ENCODE assay signal across 8 cellular contexts in the genomic region with DNA sequence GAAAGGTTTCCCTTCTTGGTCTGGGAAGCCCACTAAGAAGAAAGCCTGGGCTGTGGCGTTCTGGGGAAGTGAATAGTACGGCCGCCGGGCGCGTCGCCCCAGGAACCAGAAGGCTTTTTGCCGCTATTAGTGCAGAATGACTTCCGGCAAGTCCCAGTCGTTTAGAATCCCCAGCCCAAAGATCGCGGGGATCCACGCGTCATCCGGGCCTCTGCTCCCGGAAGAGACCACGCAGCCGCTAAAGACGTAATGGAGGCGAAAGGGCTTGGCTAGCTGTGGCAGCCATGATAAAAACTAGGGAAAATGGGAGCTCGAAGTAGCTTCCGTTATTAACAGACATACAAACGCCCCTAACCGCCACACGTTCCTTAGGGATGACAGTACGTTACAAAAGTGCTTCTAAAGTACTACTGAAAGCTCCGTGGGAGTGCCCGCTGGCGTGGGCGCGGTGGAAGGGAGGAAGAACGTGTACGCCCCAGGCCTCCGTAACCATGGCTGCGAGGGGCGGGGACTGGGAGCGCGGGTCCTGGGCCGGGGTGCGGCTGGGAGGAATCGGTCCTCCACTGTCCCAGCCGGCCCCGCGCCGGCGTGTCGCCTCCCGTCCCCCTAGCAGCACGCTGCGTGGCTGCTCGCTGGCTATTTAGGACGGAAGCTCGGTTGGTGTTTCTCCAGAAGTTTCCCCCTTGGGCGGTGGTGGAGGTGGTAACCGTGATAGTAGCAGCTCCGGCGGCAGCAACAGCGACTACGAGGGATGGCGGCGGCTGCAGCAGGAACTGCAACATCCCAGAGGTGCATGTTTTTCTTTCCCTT. TPM values are rescaled to one million over a fixed set of nuclear protein-coding genes. Genes with fewer than 3 reads are reported as not detected.
DNase-seq lines count a peak whose midpoint lies in the region; TF ChIP-seq lines count a peak whose summit lies in the region.

A gene (plus strand): TSS at position 667 of the 810 bp plus-strand sequence. CDS start 85 bp downstream, at position 752.

- no peak within 1 kb of the TSS for H3K27ac Mint-ChIP-seq in HFFc6
- no peak within 1 kb of the TSS for H3K27ac Mint-ChIP-seq in activated naive CD4-positive, alpha-beta T cell treated with anti-CD3 and anti-CD28 coated beads for 36 hours

- peak; percentile 81; the same call in 1 of the 2 replicates for TF ChIP-seq CTCF in HFFc6 (IDR thresholded peaks at IDR 0.05)
- TF ChIP-seq CTCF in suprapubic skin (IDR thresholded peaks at IDR 0.05): peak in 1 of 2 donors; percentile 78

- TF ChIP-seq EP300 in suprapubic skin (IDR thresholded peaks at IDR 0.05): no peak

- H3K27me3 Mint-ChIP-seq in HFFc6 (ENCODE audit: insufficient read depth): no peaks in the 10 kb centered on the region
- H3K27me3 Mint-ChIP-seq in activated naive CD4-positive, alpha-beta T cell treated with anti-CD3 and anti-CD28 coated beads for 36 hours (ENCODE audit: low read depth): no peaks in the 10 kb centered on the region

- H3K4me1 Mint-ChIP-seq in HFFc6 (ENCODE audit: low read depth): peaks cover 9% of the 10 kb centered on the region
- peaks cover 14% of the 10 kb centered on the region for H3K4me1 Mint-ChIP-seq in activated naive CD4-positive, alpha-beta T cell treated with anti-CD3 and anti-CD28 coated beads for 36 hours (ENCODE audit: low read depth)

- CTCF ChIA-PET in activated naive CD4-positive, alpha-beta T cell treated with anti-CD3 and anti-CD28 coated beads for 36 hours (lab: Charles Lee): interaction anchor here (0.7 to 2.5 kb wide), 9 partner anchors 8 to 201 kb away, joined by 3 to 15 read pairs (median 3); no protein-coding TSS in a partner anchor

- H3K27me3 ChIP-seq in suprapubic skin: no peaks in the 10 kb centered on the region

- peak within 1 kb of the TSS; percentile 97 for H3K4me3 ChIP-seq in GM08714 (ENCODE audit: low read length)
- peak within 1 kb of the TSS; percentile 69 for H3K4me3 ChIP-seq in suprapubic skin

- H3K4me3 Mint-ChIP-seq in HFFc6: no peak within 1 kb of the TSS
- no peak within 1 kb of the TSS for H3K4me3 Mint-ChIP-seq in activated naive CD4-positive, alpha-beta T cell treated with anti-CD3 and anti-CD28 coated beads for 36 hours

- peaks cover 4% of the 10 kb centered on the region for H3K36me3 ChIP-seq in suprapubic skin

- H3K27ac ChIP-seq in suprapubic skin: peak within 1 kb of the TSS; percentile 97

- under 1% methylated on average over 45 of the region's 61 CpGs for WGBS in suprapubic skin

- peaks cover 29% of the 10 kb centered on the region for H3K36me3 Mint-ChIP-seq in HFFc6 (ENCODE audit: low read depth)
- H3K36me3 Mint-ChIP-seq in activated naive CD4-positive, alpha-beta T cell treated with anti-CD3 and anti-CD28 coated beads for 36 hours (ENCODE audit: low read depth): peaks cover 14% of the 10 kb centered on the region

- intact Hi-C loops in activated naive CD4-positive, alpha-beta T cell treated with anti-CD3 and anti-CD28 coated beads for 36 hours (cut with micrococcal nuclease): loop anchor here (1.0 to 5.0 kb wide), 9 partner anchors 35 to 1199 kb away; a partner anchor contains a TSS

- H3K9me3 ChIP-seq in suprapubic skin: no peaks in the 10 kb centered on the region

- peak in 1 of 2 donors; percentile 69 for TF ChIP-seq POLR2A in suprapubic skin (IDR thresholded peaks at IDR 0.05)

- DNase-seq in HFFc6: peak; percentile 99
- peak; percentile 97 for DNase-seq in NAMALWA (ENCODE audit: low spot score)
- DNase-seq in SK-N-DZ (ENCODE audit: low spot score): peak; percentile 98
- peak; percentile 95 for DNase-seq in activated naive CD4-positive, alpha-beta T cell treated with anti-CD3 and anti-CD28 coated beads for 36 hours
- peak; percentile 89 for DNase-seq in germinal center (ENCODE audit: low spot score)
- DNase-seq in non-pigmented ciliary epithelial cell (ENCODE audit: low read depth): peak; percentile 87
- peak; percentile 97 to 98 for DNase-seq in suprapubic skin (ENCODE audit: low spot score in 2 of 2)

- H3K4me1 ChIP-seq in suprapubic skin: peaks cover 36% of the 10 kb centered on the region

- H3K9me3 Mint-ChIP-seq in HFFc6: no peaks in the 10 kb centered on the region
- no peaks in the 10 kb centered on the region for H3K9me3 Mint-ChIP-seq in activated naive CD4-positive, alpha-beta T cell treated with anti-CD3 and anti-CD28 coated beads for 36 hours

RNA-seq across cellular contexts. Expression of the gene that starts here (rescaled TPM):
- 10 to 100 TPM; 66.0 to 83.5 (median 67.8) TPM for total RNA-seq in HFFc6 (2021; fragmentation: NEBNext Ultra II Directional; extraction: Animal tissue kit (Norgen Biotek cat#: 25700))
- 50.7 and 52.5 TPM in 2 replicates for polyA plus RNA-seq in SK-N-DZ (2014; cell fraction: cytosol; rRNA removed)
- 27.4 and 36.2 TPM in 2 replicates for polyA plus RNA-seq in SK-N-DZ (2014; cell fraction: nucleus; rRNA removed)
- total RNA-seq in activated naive CD4-positive, alpha-beta T cell treated with anti-CD3 and anti-CD28 coated beads for 36 hours: 10 to 100 TPM; 42.7 to 44.1 TPM
- total RNA-seq in suprapubic skin: 10 to 100 TPM; 23.7 to 38.2 (median 28.8) TPM

Comparison
In these comparisons a context has a peak if more than half of its experiments do, and no peak if none do; other contexts are left out.
1. Peak in every context shown above with its lines: DNase-seq, H3K4me3 ChIP-seq and H3K27ac ChIP-seq.